8 cellular contexts compared by ENCODE assay signal in genomic region chr7:106283501-106283830, GRCh38. TPM values are rescaled to one million over a fixed set of nuclear protein-coding genes. Genes with fewer than 3 reads are reported as not detected.
DNase-seq lines count a peak whose midpoint lies in the region; ATAC-seq and TF ChIP-seq lines count a peak whose summit lies in the region.

No MANE protein-coding gene starts in this region.

- H3K4me1 ChIP-seq in BE2C (no peaks in the 10 kb centered on the region; the same call in 1 of the 2 replicates), Loucy (ENCODE audit: insufficient read depth, low read length, poor library complexity, severe bottlenecking) (peaks cover 54% of the 10 kb centered on the region)

- H2AFZ ChIP-seq in Loucy (ENCODE audit: low read length), result 0 out of 2 replicates have a peak overlapping the region, but pooled peaks have one; percentile 4

- H3K4me2 ChIP-seq in Loucy (ENCODE audit: low read depth, low read length, poor library complexity, severe bottlenecking), result peak overlapping the region; percentile 84

- H3K9me3 Mint-ChIP-seq in dendritic cell treated with granulocyte-macrophage colony-stimulating factor and Interleukin-4, amounts not matched to agents 40 ng/mL and 50 ng/mL, for 4 days, result no peaks in the 10 kb centered on the region
- no peaks in the 10 kb centered on the region for H3K9me3 Mint-ChIP-seq in naive thymus-derived CD8-positive, alpha-beta T cell

- H3K4me1 Mint-ChIP-seq in dendritic cell treated with granulocyte-macrophage colony-stimulating factor and Interleukin-4, amounts not matched to agents 40 ng/mL and 50 ng/mL, for 4 days (ENCODE audit: low read depth), result peaks cover 35% of the 10 kb centered on the region
- H3K4me1 Mint-ChIP-seq in naive thymus-derived CD8-positive, alpha-beta T cell, result peaks cover 12 to 57% (median 37%) of the 10 kb centered on the region in 4 donors

- H3K27ac Mint-ChIP-seq in dendritic cell treated with granulocyte-macrophage colony-stimulating factor and Interleukin-4, amounts not matched to agents 40 ng/mL and 50 ng/mL, for 4 days, result peak overlapping the region; percentile 99
- H3K27ac Mint-ChIP-seq in naive thymus-derived CD8-positive, alpha-beta T cell, result peak overlapping the region; percentile 86 to 97 (median 91)

- DNase-seq in BE2C (no peak), retina (no peak), middle frontal gyrus (ENCODE audit: extremely low spot score, low spot score) (no peak), DMS153 (lab: John Stamatoyannopoulos, UW) (no peak)
- no peak for DNase-seq in naive thymus-derived CD8-positive, alpha-beta T cell

- H3K27me3 ChIP-seq in BE2C (no peaks in the 10 kb centered on the region), Loucy (ENCODE audit: insufficient read depth, low read length, poor library complexity, severe bottlenecking) (no peaks in the 10 kb centered on the region)

- POLR2A ChIA-PET in naive thymus-derived CD8-positive, alpha-beta T cell (lab: Charles Lee), result interaction anchor here (2.4 kb wide), 1 partner anchor 171 kb away, joined by 22 read pairs; the partner anchor contains the start of gene SYPL1

- H3F3A ChIP-seq in Loucy (ENCODE audit: low read depth), result no peaks in the 10 kb centered on the region

- peak overlapping the region; percentile 97 for H3K4me3 Mint-ChIP-seq in dendritic cell treated with granulocyte-macrophage colony-stimulating factor and Interleukin-4, amounts not matched to agents 40 ng/mL and 50 ng/mL, for 4 days
- H3K4me3 Mint-ChIP-seq in naive thymus-derived CD8-positive, alpha-beta T cell, result peak overlapping the region; percentile 84 to 98 (median 92)

- H3K36me3 Mint-ChIP-seq in dendritic cell treated with granulocyte-macrophage colony-stimulating factor and Interleukin-4, amounts not matched to agents 40 ng/mL and 50 ng/mL, for 4 days (ENCODE audit: low read depth), result peaks cover 26% of the 10 kb centered on the region
- H3K36me3 Mint-ChIP-seq in naive thymus-derived CD8-positive, alpha-beta T cell, result no peaks in the 10 kb centered on the region

- peaks cover 56% of the 10 kb centered on the region for H3K79me2 ChIP-seq in Loucy (ENCODE audit: insufficient read depth, low read length)

- no peak for ATAC-seq in naive thymus-derived CD8-positive, alpha-beta T cell
- no peak for ATAC-seq in GM21723 (IDR thresholded peaks at IDR 0.05; ENCODE audit: unreplicated experiment)

- intact Hi-C loops in dendritic cell treated with granulocyte-macrophage colony-stimulating factor and Interleukin-4, amounts not matched to agents 40 ng/mL and 50 ng/mL, for 4 days (cut with micrococcal nuclease), result loop anchor here (5.0 kb wide), 1 partner anchor 84 kb away; no protein-coding TSS in a partner anchor

- H3K9me2 ChIP-seq in Loucy (replicated peaks; ENCODE audit: low read depth, low read length), result no peaks in the 10 kb centered on the region

- TF ChIP-seq CTCF in BE2C (IDR thresholded peaks at IDR 0.05; ENCODE audit: low read depth, low read length) (no peak), Loucy (conservative IDR thresholded peaks at IDR 0.05; ENCODE audit: low read length) (no peak)

- H3K4me3 ChIP-seq in BE2C (ENCODE audit: low read depth, low read length), result peak overlapping the region; percentile 77
- H3K4me3 ChIP-seq in Loucy (ENCODE audit: low read length, poor library complexity, severe bottlenecking), result peak overlapping the region; percentile 97

- H3K27me3 Mint-ChIP-seq in dendritic cell treated with granulocyte-macrophage colony-stimulating factor and Interleukin-4, amounts not matched to agents 40 ng/mL and 50 ng/mL, for 4 days, result no peaks in the 10 kb centered on the region
- H3K27me3 Mint-ChIP-seq in naive thymus-derived CD8-positive, alpha-beta T cell, result no peaks in the 10 kb centered on the region

- H3K9ac ChIP-seq in Loucy (ENCODE audit: low read depth, low read length, poor library complexity, severe bottlenecking), result peak overlapping the region; percentile 64

- H3K9me3 ChIP-seq in BE2C, result no peaks in the 10 kb centered on the region
- no peaks in the 10 kb centered on the region for H3K9me3 ChIP-seq in Loucy (ENCODE audit: insufficient read depth, low read depth, low read length)

- H4K20me1 ChIP-seq in Loucy (ENCODE audit: insufficient read depth, low read length, poor library complexity, severe bottlenecking), result peaks cover 45% of the 10 kb centered on the region

- H3K36me3 ChIP-seq in BE2C (no peaks in the 10 kb centered on the region), Loucy (ENCODE audit: insufficient read depth, low read length) (no peaks in the 10 kb centered on the region)

RNA-seq across cellular contexts. Expression of gene NAMPT, which starts 1.3 kb away (rescaled TPM):
- 14.1 TPM for polyA plus RNA-seq in BE2C (2012; ENCODE audit: insufficient read depth, insufficient read length, low read depth)
- total RNA-seq in naive thymus-derived CD8-positive, alpha-beta T cell, result 10 to 100 TPM; 28.4 to 29.5 TPM
- 10 to 100 TPM; 14.4 to 15.4 (median 15.3) TPM for polyA plus RNA-seq in naive thymus-derived CD8-positive, alpha-beta T cell
